8 cellular contexts compared by ENCODE assay signal in the genomic region with DNA sequence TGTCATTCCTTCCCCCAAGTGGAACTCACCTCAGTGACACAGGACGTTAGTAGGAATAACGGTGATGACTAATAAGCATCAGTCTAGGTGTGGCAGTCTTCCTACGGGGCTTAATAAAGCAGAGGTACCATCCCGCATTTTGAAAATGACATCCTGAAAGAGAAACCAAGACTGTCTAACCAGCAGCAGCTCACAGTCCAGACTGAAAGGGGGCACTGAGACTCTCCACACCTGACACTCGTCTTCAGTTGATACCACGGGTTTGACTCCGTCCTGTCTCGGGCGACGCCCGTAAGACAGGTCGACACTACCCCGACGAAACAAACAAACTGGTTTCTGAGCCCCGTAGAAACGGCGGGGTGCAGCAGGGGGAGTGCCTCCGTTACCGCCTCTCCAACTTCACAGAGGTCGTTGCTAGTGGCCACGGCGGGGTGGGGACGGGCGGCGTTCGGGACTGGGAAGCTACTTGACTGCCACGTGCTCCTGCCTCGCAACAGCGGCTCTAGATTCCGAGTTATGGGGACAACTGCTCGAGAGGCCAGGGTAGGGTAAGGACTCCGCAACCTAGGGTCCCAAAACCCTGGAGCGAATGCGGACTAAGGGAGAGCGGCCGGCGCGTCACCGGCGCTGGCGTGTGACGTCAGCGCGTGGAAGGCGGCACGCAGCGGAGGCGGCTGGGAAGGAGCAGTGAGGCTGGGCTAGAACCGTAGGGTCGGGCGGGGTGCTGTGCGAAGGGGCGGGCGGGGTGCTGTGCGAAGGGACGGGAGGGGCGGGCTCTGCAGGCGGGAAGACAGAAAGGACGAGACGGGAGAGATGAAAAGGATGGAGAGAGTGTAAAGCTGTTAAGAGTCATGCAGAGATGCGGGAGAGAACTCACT. TPM values are rescaled to one million over a fixed set of nuclear protein-coding genes. Genes with fewer than 3 reads are reported as not detected.
A peak's percentile ranks its signal among the peaks of the same experiment; 100 is the strongest.
DNase-seq lines count a peak whose midpoint lies in the region; ATAC-seq, FAIRE-seq and TF ChIP-seq lines count a peak whose summit lies in the region.

A gene with protein sequence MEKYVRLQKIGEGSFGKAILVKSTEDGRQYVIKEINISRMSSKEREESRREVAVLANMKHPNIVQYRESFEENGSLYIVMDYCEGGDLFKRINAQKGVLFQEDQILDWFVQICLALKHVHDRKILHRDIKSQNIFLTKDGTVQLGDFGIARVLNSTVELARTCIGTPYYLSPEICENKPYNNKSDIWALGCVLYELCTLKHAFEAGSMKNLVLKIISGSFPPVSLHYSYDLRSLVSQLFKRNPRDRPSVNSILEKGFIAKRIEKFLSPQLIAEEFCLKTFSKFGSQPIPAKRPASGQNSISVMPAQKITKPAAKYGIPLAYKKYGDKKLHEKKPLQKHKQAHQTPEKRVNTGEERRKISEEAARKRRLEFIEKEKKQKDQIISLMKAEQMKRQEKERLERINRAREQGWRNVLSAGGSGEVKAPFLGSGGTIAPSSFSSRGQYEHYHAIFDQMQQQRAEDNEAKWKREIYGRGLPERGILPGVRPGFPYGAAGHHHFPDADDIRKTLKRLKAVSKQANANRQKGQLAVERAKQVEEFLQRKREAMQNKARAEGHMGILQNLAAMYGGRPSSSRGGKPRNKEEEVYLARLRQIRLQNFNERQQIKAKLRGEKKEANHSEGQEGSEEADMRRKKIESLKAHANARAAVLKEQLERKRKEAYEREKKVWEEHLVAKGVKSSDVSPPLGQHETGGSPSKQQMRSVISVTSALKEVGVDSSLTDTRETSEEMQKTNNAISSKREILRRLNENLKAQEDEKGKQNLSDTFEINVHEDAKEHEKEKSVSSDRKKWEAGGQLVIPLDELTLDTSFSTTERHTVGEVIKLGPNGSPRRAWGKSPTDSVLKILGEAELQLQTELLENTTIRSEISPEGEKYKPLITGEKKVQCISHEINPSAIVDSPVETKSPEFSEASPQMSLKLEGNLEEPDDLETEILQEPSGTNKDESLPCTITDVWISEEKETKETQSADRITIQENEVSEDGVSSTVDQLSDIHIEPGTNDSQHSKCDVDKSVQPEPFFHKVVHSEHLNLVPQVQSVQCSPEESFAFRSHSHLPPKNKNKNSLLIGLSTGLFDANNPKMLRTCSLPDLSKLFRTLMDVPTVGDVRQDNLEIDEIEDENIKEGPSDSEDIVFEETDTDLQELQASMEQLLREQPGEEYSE (N-terminal part only) (minus strand): TSS at position 593 of the 878 bp plus-strand sequence. CDS start 9,953 bp downstream, outside the sequence.

- DNase-seq in AG04450 (ENCODE audit: low read depth, low spot score) (peak; percentile 55), NCI-H226 (peak; percentile 82), WTC11 (ENCODE audit: low spot score) (peak; percentile 86), bronchial epithelial cell (ENCODE audit: low read depth) (peak; percentile 72), iris pigment epithelial cell (ENCODE audit: low read depth) (peak; percentile 89)
- peak; percentile 83 to 86 for DNase-seq in stimulated activated CD4-positive, alpha-beta T cell treated with anti-CD3 and anti-CD28 coated beads, Interleukin-12 subunit alpha, Interleukin-12 subunit beta, amount 100 ng/mL, for 24 hours (ENCODE audit: low read depth in 2 of 2)

- in situ Hi-C loops in GM18951 (cut with MboI; ENCODE audit: low sequenced_read_pairs, unreplicated experiment): loop anchor here (25.0 kb wide), 1 partner anchor 425 kb away; a partner anchor contains a TSS

- H3K36me3 Mint-ChIP-seq in WTC11: no peaks in the 10 kb centered on the region

- no peak for FAIRE-seq in bronchial epithelial cell (lab: Jason Lieb, UNC)

- H3K4me3 Mint-ChIP-seq in WTC11: peak within 1 kb of the TSS; percentile 87

- H3K36me3 ChIP-seq in bronchial epithelial cell (ENCODE audit: control insufficient read depth, insufficient read depth, low read length): no peaks in the 10 kb centered on the region

- peaks cover 18% of the 10 kb centered on the region for H3K4me1 Mint-ChIP-seq in WTC11

- CTCF ChIA-PET in AG04450 (lab: Charles Lee) (interaction anchor here (0.5 to 3.1 kb wide), 29 partner anchors 9 to 938 kb away, joined by 3 to 34 read pairs (median 5); a partner anchor contains a TSS), WTC11 (lab: Charles Lee) (interaction anchor here (0.9 to 2.2 kb wide), 17 partner anchors 10 to 690 kb away, joined by 3 to 18 read pairs (median 8); a partner anchor contains a TSS)

- H3K9me3 Mint-ChIP-seq in WTC11: no peaks in the 10 kb centered on the region

- peak within 1 kb of the TSS; percentile 96 for H3K27ac Mint-ChIP-seq in WTC11

- H3K27ac ChIP-seq in AG04450 (ENCODE audit: low read depth, low read length): peak within 1 kb of the TSS; percentile 81

- no peaks in the 10 kb centered on the region for H3K9me3 ChIP-seq in AG04450 (ENCODE audit: control insufficient read depth, insufficient read depth, low read length)

- TF ChIP-seq POLR2A in GM18951 (IDR thresholded peaks at IDR 0.05; ENCODE audit: extremely low read depth, insufficient read depth, insufficient read length): peak; percentile 97

- H3K4me3 ChIP-seq in AG04450 (ENCODE audit: low read depth, low read length) (peak within 1 kb of the TSS; percentile 95), bronchial epithelial cell (ENCODE audit: low read depth, low read length) (peak within 1 kb of the TSS; percentile 99)

- H3K27me3 ChIP-seq in AG04450 (ENCODE audit: control insufficient read depth, insufficient read depth, low read length): no peaks in the 10 kb centered on the region
- H3K27me3 ChIP-seq in bronchial epithelial cell (ENCODE audit: control insufficient read depth, insufficient read depth, low read length): no peaks in the 10 kb centered on the region

- TF ChIP-seq CTCF in AG04450 (IDR thresholded peaks at IDR 0.05; ENCODE audit: low read depth, low read length) (no peak), WTC11 (IDR thresholded peaks at IDR 0.05) (no peak), bronchial epithelial cell (IDR thresholded peaks at IDR 0.05; ENCODE audit: insufficient read depth, low read length, severe bottlenecking) (no peak)

- ATAC-seq in HG03175 (IDR thresholded peaks at IDR 0.05; ENCODE audit: unreplicated experiment) (peak; percentile 94), WTC11 (peak; percentile 94)

- no peaks in the 10 kb centered on the region for H3K27me3 Mint-ChIP-seq in WTC11 (ENCODE audit: low read depth)

- POLR2A ChIA-PET in AG04450 (lab: Yijun Ruan, JAX) (interaction anchor here (0.6 kb wide), 1 partner anchor 190 kb away, joined by 5 read pairs; no protein-coding TSS in a partner anchor), WTC11 (lab: Charles Lee) (interaction anchor here (1.1 to 1.2 kb wide), 2 partner anchors 48 to 163 kb away, joined by 3 to 5 read pairs; no protein-coding TSS in a partner anchor)

TF ChIP-seq in WTC11, 78 proteins besides CTCF, POLR2A, EP300 and RAD21 (continues in another document):
- TF ChIP-seq, protein P1, sequence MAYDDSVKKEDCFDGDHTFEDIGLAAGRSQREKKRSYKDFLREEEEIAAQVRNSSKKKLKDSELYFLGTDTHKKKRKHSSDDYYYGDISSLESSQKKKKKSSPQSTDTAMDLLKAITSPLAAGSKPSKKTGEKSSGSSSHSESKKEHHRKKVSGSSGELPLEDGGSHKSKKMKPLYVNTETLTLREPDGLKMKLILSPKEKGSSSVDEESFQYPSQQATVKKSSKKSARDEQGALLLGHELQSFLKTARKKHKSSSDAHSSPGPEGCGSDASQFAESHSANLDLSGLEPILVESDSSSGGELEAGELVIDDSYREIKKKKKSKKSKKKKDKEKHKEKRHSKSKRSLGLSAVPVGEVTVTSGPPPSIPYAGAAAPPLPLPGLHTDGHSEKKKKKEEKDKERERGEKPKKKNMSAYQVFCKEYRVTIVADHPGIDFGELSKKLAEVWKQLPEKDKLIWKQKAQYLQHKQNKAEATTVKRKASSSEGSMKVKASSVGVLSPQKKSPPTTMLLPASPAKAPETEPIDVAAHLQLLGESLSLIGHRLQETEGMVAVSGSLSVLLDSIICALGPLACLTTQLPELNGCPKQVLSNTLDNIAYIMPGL (CRISPR knock-in tag; IDR thresholded peaks at IDR 0.05): no peak
- peak; percentile 82 for TF ChIP-seq ETV6 (CRISPR knock-in tag; IDR thresholded peaks at IDR 0.05)
- no peak for TF ChIP-seq TEAD4 (CRISPR knock-in tag; IDR thresholded peaks at IDR 0.05)
- TF ChIP-seq, protein P2, sequence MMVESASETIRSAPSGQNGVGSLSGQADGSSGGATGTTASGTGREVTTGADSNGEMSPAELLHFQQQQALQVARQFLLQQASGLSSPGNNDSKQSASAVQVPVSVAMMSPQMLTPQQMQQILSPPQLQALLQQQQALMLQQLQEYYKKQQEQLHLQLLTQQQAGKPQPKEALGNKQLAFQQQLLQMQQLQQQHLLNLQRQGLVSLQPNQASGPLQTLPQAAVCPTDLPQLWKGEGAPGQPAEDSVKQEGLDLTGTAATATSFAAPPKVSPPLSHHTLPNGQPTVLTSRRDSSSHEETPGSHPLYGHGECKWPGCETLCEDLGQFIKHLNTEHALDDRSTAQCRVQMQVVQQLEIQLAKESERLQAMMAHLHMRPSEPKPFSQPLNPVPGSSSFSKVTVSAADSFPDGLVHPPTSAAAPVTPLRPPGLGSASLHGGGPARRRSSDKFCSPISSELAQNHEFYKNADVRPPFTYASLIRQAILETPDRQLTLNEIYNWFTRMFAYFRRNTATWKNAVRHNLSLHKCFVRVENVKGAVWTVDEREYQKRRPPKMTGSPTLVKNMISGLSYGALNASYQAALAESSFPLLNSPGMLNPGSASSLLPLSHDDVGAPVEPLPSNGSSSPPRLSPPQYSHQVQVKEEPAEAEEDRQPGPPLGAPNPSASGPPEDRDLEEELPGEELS (CRISPR knock-in tag; IDR thresholded peaks at IDR 0.05): peak; percentile 63; the same call in 1 of the 2 replicates
- TF ChIP-seq OVOL2 (CRISPR knock-in tag; IDR thresholded peaks at IDR 0.05; ENCODE audit: borderline replicate concordance): no peak
- TF ChIP-seq, protein P3, sequence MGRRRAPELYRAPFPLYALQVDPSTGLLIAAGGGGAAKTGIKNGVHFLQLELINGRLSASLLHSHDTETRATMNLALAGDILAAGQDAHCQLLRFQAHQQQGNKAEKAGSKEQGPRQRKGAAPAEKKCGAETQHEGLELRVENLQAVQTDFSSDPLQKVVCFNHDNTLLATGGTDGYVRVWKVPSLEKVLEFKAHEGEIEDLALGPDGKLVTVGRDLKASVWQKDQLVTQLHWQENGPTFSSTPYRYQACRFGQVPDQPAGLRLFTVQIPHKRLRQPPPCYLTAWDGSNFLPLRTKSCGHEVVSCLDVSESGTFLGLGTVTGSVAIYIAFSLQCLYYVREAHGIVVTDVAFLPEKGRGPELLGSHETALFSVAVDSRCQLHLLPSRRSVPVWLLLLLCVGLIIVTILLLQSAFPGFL (CRISPR knock-in tag; IDR thresholded peaks at IDR 0.05; ENCODE audit: borderline replicate concordance): 0 out of 2 replicates have a peak, but pooled peaks have one; percentile 70
- TF ChIP-seq TP53 (CRISPR knock-in tag; IDR thresholded peaks at IDR 0.05): no peak
- TF ChIP-seq NR2C2 (CRISPR knock-in tag; IDR thresholded peaks at IDR 0.05): peak; percentile 38; the same call in 1 of the 2 replicates
- TF ChIP-seq CREB1 (CRISPR knock-in tag; IDR thresholded peaks at IDR 0.05): peak; percentile 62; the same call in 1 of the 2 replicates

RNA-seq across cellular contexts. Expression of the gene that starts here (rescaled TPM):
- 5.5 and 7.7 TPM in 2 replicates for polyA plus RNA-seq in AG04450 (2011; rRNA removed)
- polyA minus RNA-seq in AG04450 (2011; rRNA and poly(A)+ RNA removed): 7.4 and 7.9 TPM in 2 replicates
- total RNA-seq in WTC11 (2021): 10.3 to 12.8 TPM (median 12.7 TPM) in 3 replicates
- 6.1 and 7.3 TPM in 2 replicates for total RNA-seq in bronchial epithelial cell

Comparison
In these comparisons a context has a peak if more than half of its experiments do, and no peak if none do; other contexts are left out.
1. Peak in every context shown above with its lines: DNase-seq, ATAC-seq, H3K4me3 ChIP-seq and H3K27ac ChIP-seq.